14 cellular contexts compared by ENCODE assay signal in the genomic region with DNA sequence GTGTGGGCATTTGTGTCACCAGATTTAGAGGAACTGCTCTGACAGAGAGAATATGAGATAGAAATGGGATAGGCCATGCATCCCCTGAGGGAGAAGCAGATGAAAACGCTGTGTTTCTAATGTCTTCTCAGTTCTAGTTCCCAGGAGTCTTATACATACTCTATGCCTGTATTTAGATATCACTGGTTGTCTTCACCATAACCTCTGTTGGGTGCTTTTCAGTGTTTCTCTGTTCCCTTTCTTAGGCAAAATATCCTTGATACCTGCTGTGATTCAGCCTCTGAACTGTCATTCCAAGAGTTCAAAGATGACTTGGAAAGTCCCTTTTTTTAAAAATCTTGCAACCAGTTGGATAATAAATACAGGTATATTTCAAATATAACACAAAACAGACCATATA.
A peak's percentile ranks its signal among the peaks of the same experiment; 100 is the strongest.
DNase-seq lines count a peak whose midpoint lies in the region; ATAC-seq and TF ChIP-seq lines count a peak whose summit lies in the region.
"Had no signal": no experiment of that assay in that cellular context is flagged by ENCODE, and none has a peak within 500 bp of the region (broad histone marks: within the 10 kb centered on the region; RNA-seq: fewer than 3 reads in every experiment).

No MANE protein-coding gene starts in this region.

- H3K27ac ChIP-seq in effector memory CD4-positive, alpha-beta T cell (ENCODE audit: insufficient read depth, low read length, poor library complexity, severe bottlenecking), result no peak overlapping the region
- H3K27ac ChIP-seq: ovary had no signal

- DNase-seq in GM13977 (ENCODE audit: low spot score) (peak; percentile 11), T-helper 2 cell (no peak)
- DNase-seq in effector memory CD4-positive, alpha-beta T cell, result no peak
- DNase-seq in stimulated activated CD4-positive, alpha-beta T cell treated with anti-CD3 and anti-CD28 coated beads, Interleukin-12 subunit alpha, Interleukin-12 subunit beta, amount 100 ng/mL, for 4 hours, result no peak
- DNase-seq: EL; NCI-H2081; ovary; RPMI8226; stimulated activated naive CD4-positive, alpha-beta T cell had no signal

- no peaks in the 10 kb centered on the region for H3K9me3 ChIP-seq in effector memory CD4-positive, alpha-beta T cell (ENCODE audit: control insufficient read depth, low read length)
- H3K9me3 ChIP-seq: ovary had no signal

- H3K36me3 ChIP-seq in effector memory CD4-positive, alpha-beta T cell (ENCODE audit: control insufficient read depth, insufficient read depth, low read length), result no peaks in the 10 kb centered on the region
- H3K36me3 ChIP-seq: ovary had no signal

- no peak overlapping the region for H3K4me3 ChIP-seq in effector memory CD4-positive, alpha-beta T cell (ENCODE audit: insufficient read depth, low read depth, low read length, poor library complexity, severe bottlenecking)
- H3K4me3 ChIP-seq: lung, ovary had no signal

- no peaks in the 10 kb centered on the region for H3K4me1 ChIP-seq in effector memory CD4-positive, alpha-beta T cell (ENCODE audit: control insufficient read depth, insufficient read depth, low read length, poor library complexity, severe bottlenecking)

- ATAC-seq in GM19452 (IDR thresholded peaks at IDR 0.05; ENCODE audit: unreplicated experiment) (peak; percentile 65), HG02840 (IDR thresholded peaks at IDR 0.05; ENCODE audit: low FRiP score, unreplicated experiment) (peak; percentile 70), HG03571 (IDR thresholded peaks at IDR 0.05; ENCODE audit: unreplicated experiment) (peak; percentile 68), HG03469 (IDR thresholded peaks at IDR 0.05; ENCODE audit: unreplicated experiment) (no peak)

- TF ChIP-seq CTCF in GM13977 (IDR thresholded peaks at IDR 0.05; ENCODE audit: extremely low read depth, insufficient read depth, missing control alignments), result no peak

- no peaks in the 10 kb centered on the region for H3K27me3 ChIP-seq in effector memory CD4-positive, alpha-beta T cell (replicated peaks; ENCODE audit: control insufficient read depth, insufficient read depth, low read length, poor library complexity, severe bottlenecking)
- H3K27me3 ChIP-seq: ovary had no signal

- in situ Hi-C loops in GM13977 (cut with MboI; ENCODE audit: low pct_unique_long_range_greater_than_20kb, low sequenced_read_pairs, unreplicated experiment), result no loop called here
